9 cellular contexts compared by ENCODE assay signal in the genomic region with DNA sequence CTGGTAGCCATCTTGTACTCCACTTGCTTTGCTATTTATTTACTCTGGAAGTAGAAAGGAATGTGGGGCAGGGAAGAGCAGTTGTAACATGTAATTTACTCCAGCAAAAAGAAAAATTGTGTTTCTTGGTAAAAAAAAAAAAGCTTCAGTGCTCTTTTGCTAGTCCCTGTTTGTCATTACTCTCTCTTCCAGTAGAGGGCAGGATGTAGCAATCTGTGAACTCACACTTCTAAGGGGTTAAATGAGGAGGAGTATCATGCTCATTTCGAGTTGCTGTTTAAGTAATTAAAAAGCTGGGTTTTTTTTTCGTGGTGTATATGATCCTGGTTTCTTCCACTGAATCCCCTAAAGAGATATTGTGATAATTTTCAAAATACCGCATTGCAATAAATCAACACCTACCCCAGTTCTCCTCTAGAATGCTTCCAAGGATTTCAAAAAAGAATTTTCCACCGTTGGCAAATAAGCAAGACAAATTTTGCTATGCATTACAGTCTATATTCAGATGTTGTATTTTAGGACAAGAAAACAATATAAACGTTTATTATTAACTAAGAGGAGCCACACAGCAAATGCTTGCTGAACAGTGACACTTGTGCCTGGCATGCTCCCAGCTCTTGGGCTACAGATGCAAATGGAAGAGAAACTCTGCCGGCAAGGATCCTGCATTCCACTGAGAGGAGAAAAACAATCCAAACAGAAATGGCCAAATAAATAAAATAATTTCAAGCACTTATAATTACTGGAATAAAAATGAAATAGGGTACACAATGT.
A peak's percentile ranks its signal among the peaks of the same experiment; 100 is the strongest.
DNase-seq lines count a peak whose midpoint lies in the region; ATAC-seq and TF ChIP-seq lines count a peak whose summit lies in the region.
"Had no signal": no experiment of that assay in that cellular context is flagged by ENCODE, and none has a peak within 500 bp of the region (broad histone marks: within the 10 kb centered on the region; RNA-seq: fewer than 3 reads in every experiment).

No MANE protein-coding gene starts in this region.

- no peak overlapping the region for H3K4me3 ChIP-seq in LNCaP clone FGC (ENCODE audit: low read depth, low read length)
- no peak overlapping the region for H3K4me3 ChIP-seq in RWPE2 (ENCODE audit: severe bottlenecking)
- no peak overlapping the region for H3K4me3 ChIP-seq in fibroblast of the aortic adventitia (ENCODE audit: low read depth, low read length)

- H3K27ac Mint-ChIP-seq in T-helper 17 cell, result no peak overlapping the region
- H3K27ac Mint-ChIP-seq: memory B cell had no signal

- H3K36me3 Mint-ChIP-seq in T-helper 17 cell (ENCODE audit: low read depth), result no peaks in the 10 kb centered on the region
- H3K36me3 Mint-ChIP-seq: memory B cell had no signal

- H3K9me3 ChIP-seq in RWPE2 (ENCODE audit: severe bottlenecking) (no peaks in the 10 kb centered on the region), T-helper 17 cell (ENCODE audit: control insufficient read depth, low read length, poor library complexity, severe bottlenecking) (no peaks in the 10 kb centered on the region)

- no peak overlapping the region for H3K4me3 Mint-ChIP-seq in T-helper 17 cell
- H3K4me3 Mint-ChIP-seq: memory B cell had no signal

- H3K27ac ChIP-seq in RWPE2 (ENCODE audit: poor library complexity, severe bottlenecking), result no peak overlapping the region

- H3K4me1 ChIP-seq in RWPE2 (ENCODE audit: insufficient read depth, poor library complexity, severe bottlenecking), result no peaks in the 10 kb centered on the region

- peak; percentile 5 for DNase-seq in CMK (ENCODE audit: low read depth)
- DNase-seq in LNCaP clone FGC (ENCODE audit: low read depth), result peak; percentile 43
- DNase-seq in RWPE2 (ENCODE audit: low spot score), result no peak
- peak; percentile 57 for DNase-seq in fibroblast of the aortic adventitia (ENCODE audit: low read depth)
- DNase-seq in retina, result peak; percentile 48
- no peak for DNase-seq in T-helper 17 cell
- no peak for DNase-seq in HK-2 (ENCODE audit: unreplicated experiment)

- no peaks in the 10 kb centered on the region for H3K27me3 Mint-ChIP-seq in T-helper 17 cell
- H3K27me3 Mint-ChIP-seq: memory B cell had no signal

- H3K4me1 Mint-ChIP-seq in T-helper 17 cell, result no peaks in the 10 kb centered on the region
- H3K4me1 Mint-ChIP-seq: memory B cell had no signal

- peak; percentile 75 for ATAC-seq in GM19468 (IDR thresholded peaks at IDR 0.05; ENCODE audit: extremely low read depth, unreplicated experiment)
- ATAC-seq in RWPE2 (ENCODE audit: low read depth), result no peak
- ATAC-seq in T-helper 17 cell, result no peak

- peak; percentile 71 for TF ChIP-seq CTCF in LNCaP clone FGC (IDR thresholded peaks at IDR 0.05; ENCODE audit: control insufficient read depth, extremely low read depth, insufficient read depth)
- TF ChIP-seq CTCF in RWPE2 (IDR thresholded peaks at IDR 0.05; ENCODE audit: poor library complexity, severe bottlenecking), result peak; percentile 87
- TF ChIP-seq CTCF in fibroblast of the aortic adventitia (IDR thresholded peaks at IDR 0.05; ENCODE audit: insufficient read depth, low read length), result peak; percentile 74

- H3K27me3 ChIP-seq in RWPE2 (ENCODE audit: insufficient read depth, poor library complexity, severe bottlenecking), result peaks cover 2% of the 10 kb centered on the region

- no peaks in the 10 kb centered on the region for H3K36me3 ChIP-seq in RWPE2 (ENCODE audit: low read depth)

Comparison
In these comparisons a context has a peak if more than half of its experiments do, and no peak if none do; other contexts are left out.
1. DNase-seq: peak in CMK (single experiment), LNCaP clone FGC (single experiment), fibroblast of the aortic adventitia (single experiment) and retina (single experiment); none in RWPE2 (single experiment), T-helper 17 cell (0 of 3) and HK-2 (single experiment).
2. Peak in every context shown above with its lines, with median percentiles within 50 percentile points of each other: CTCF ChIP-seq.